Comparison of ENCODE assay signal across 10 cellular contexts in the genomic region with DNA sequence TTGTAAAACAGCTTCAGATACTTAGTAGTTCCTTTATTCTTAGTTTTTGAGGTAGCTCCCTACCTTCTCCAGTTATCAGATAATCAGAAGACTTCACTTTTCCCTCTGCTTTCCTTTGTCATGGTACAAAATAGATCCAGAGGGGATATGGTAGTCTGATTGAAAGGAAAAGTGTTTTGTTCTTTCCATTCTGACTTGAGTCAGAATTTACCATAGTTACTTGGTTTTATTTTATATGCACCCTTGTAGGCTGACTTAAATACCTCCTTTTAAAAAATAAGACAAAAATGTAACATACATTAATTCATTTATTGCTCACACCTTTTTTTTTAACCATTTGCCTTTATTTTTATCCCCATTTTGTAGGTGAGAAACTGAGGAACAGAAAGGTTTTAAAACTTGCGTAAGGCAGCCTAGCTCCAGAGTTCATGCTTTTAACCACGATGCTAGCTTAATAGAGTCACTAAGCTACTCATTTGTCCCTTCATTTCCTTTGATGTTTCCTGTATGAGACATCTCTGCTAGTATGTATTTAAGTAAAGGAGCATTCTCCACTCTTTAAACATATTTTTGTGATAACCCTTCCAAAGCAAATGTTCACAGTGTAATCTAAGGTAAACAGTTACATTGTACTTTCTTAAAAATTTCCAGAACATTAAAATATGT.
DNase-seq lines count a peak whose midpoint lies in the region; ATAC-seq and TF ChIP-seq lines count a peak whose summit lies in the region.
"Had no signal": no experiment of that assay in that cellular context is flagged by ENCODE, and none has a peak within 500 bp of the region (broad histone marks: within the 10 kb centered on the region; RNA-seq: fewer than 3 reads in every experiment).

No MANE protein-coding gene starts in this region.

- no peaks in the 10 kb centered on the region for H3K9me3 ChIP-seq in adrenal gland (replicated peaks in 1 of 3)
- no peaks in the 10 kb centered on the region for H3K9me3 ChIP-seq in tibial nerve

- H3K36me3 Mint-ChIP-seq in activated naive CD4-positive, alpha-beta T cell treated with anti-CD3 and anti-CD28 coated beads, Interleukin-2, amount 50 U/mL, for 72 hours = peaks cover 10 to 20% of the 10 kb centered on the region in 2 donors
- peaks cover 38% of the 10 kb centered on the region for H3K36me3 Mint-ChIP-seq in memory B cell

- H3K36me3 ChIP-seq in adrenal gland (replicated peaks in 1 of 2) (peaks cover 0 to 7% of the 10 kb centered on the region in 2 donors), tibial nerve (no peaks in the 10 kb centered on the region)

- ATAC-seq in activated naive CD4-positive, alpha-beta T cell treated with anti-CD3 and anti-CD28 coated beads, Interleukin-2, amount 50 U/mL, for 72 hours = peak; percentile 84 to 87
- no peak for ATAC-seq in memory B cell (ENCODE audit: low read depth)

- H3K27ac Mint-ChIP-seq in activated naive CD4-positive, alpha-beta T cell treated with anti-CD3 and anti-CD28 coated beads, Interleukin-2, amount 50 U/mL, for 72 hours = peak overlapping the region in 1 of 2 donors; percentile 79
- H3K27ac Mint-ChIP-seq in memory B cell = peak overlapping the region; percentile 59

- peak overlapping the region in 3 of 5 donors; percentile 2 to 53 (median 51) for H3K27ac ChIP-seq in adrenal gland
- peak overlapping the region in 3 of 4 donors; percentile 28 to 82 (median 67) for H3K27ac ChIP-seq in tibial nerve

- no peak overlapping the region for H3K4me3 ChIP-seq in adrenal gland
- H3K4me3 ChIP-seq in tibial nerve = no peak overlapping the region

- intact Hi-C loops in adrenal gland (cut with DNase I) = no loop called here

- TF ChIP-seq EP300 in tibial nerve (IDR thresholded peaks at IDR 0.05) = no peak

- H3K4me3 Mint-ChIP-seq in memory B cell = no peak overlapping the region

- H3K27me3 ChIP-seq in adrenal gland = no peaks in the 10 kb centered on the region
- no peaks in the 10 kb centered on the region for H3K27me3 ChIP-seq in tibial nerve

- TF ChIP-seq CTCF in adrenal gland (IDR thresholded peaks at IDR 0.05) = no peak
- no peak for TF ChIP-seq CTCF in tibial nerve (IDR thresholded peaks at IDR 0.05)

- H3K4me1 ChIP-seq in adrenal gland (replicated peaks in 1 of 2) = peaks cover 10 to 26% of the 10 kb centered on the region in 2 donors
- H3K4me1 ChIP-seq in tibial nerve = peaks cover 0 to 29% (median 22%) of the 10 kb centered on the region in 4 donors

- peaks cover 13% of the 10 kb centered on the region for H3K4me1 Mint-ChIP-seq in memory B cell

- H3K27me3 Mint-ChIP-seq in memory B cell = no peaks in the 10 kb centered on the region

- no peak for TF ChIP-seq POLR2A in adrenal gland (IDR thresholded peaks at IDR 0.05)
- no peak for TF ChIP-seq POLR2A in tibial nerve (IDR thresholded peaks at IDR 0.05)

- WGBS in adrenal gland, 4 donors = 45 to 57% (median 49%) methylated on average over 2 of the region's 2 CpGs
- WGBS in tibial nerve, 2 donors = 46 to 53% methylated on average over 2 of the region's 2 CpGs

- H3K9me3 Mint-ChIP-seq in activated naive CD4-positive, alpha-beta T cell treated with anti-CD3 and anti-CD28 coated beads, Interleukin-2, amount 50 U/mL, for 72 hours = no peaks in the 10 kb centered on the region
- no peaks in the 10 kb centered on the region for H3K9me3 Mint-ChIP-seq in memory B cell

- DNase-seq in activated naive CD4-positive, alpha-beta T cell treated with anti-CD3 and anti-CD28 coated beads, Interleukin-2, amount 50 U/mL, for 72 hours (ENCODE audit: low spot score in 2 of 2) = no peak
- DNase-seq in activated naive CD4-positive, alpha-beta T cell treated with anti-CD3 and anti-CD28 coated beads, Interleukin-2, amount 50 U/mL, for 16 hours = no peak
- no peak for DNase-seq in adrenal gland
- no peak for DNase-seq in memory B cell (ENCODE audit: low spot score in 2 of 2)
- no peak for DNase-seq in tibial nerve (ENCODE audit: low spot score in 2 of 2)
- no peak for DNase-seq in activated CD8-positive, alpha-beta memory T cell treated with anti-CD3 and anti-CD28 coated beads for 24 hours
- DNase-seq in epidermal melanocyte (ENCODE audit: insufficient read length, low spot score) = no peak
- DNase-seq in activated CD4-positive, alpha-beta T cell treated with anti-CD3 and anti-CD28 coated beads, Interleukin-2, amount 50 U/mL, for 4 hours = no peak
- DNase-seq: NCI-H2171; stimulated activated CD4-positive, alpha-beta T cell treated with anti-CD3 and anti-CD28 coated beads, Interleukin-4, amount 100 ng/mL, for 24 hours had no signal
